1 cellular context compared by ENCODE assay signal in the genomic region with DNA sequence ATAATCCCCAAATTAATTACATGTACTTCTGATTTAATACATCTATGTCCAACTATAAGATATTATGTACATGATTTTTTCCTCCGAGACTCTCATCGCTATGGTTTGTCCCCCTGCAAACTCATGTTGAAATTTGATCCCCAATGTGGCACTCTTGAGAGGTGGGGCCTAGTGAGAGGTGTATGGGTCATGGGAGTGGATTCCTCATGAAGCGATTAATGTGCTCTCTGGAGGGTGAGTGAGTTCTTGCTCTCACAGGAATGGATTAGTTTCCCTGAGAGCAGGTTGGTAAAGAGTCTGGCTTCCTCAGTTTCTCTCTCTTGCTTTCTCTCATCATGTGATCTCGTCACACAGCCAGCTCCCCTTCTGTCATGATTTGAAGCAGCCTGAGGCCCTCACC.
TF ChIP-seq lines count a peak whose summit lies in the region.

No MANE protein-coding gene starts in this region.

TF ChIP-seq in IMR-90, 13 proteins besides CTCF, POLR2A, EP300 and RAD21:
- TF ChIP-seq MAZ (IDR thresholded peaks at IDR 0.05; ENCODE audit: borderline replicate concordance, low read depth, low read length) (no peak), CHD1 (IDR thresholded peaks at IDR 0.05; ENCODE audit: low read depth, low read length) (no peak), RCOR1 (IDR thresholded peaks at IDR 0.05; ENCODE audit: insufficient replicate concordance, low read length) (no peak), USF2 (IDR thresholded peaks at IDR 0.05; ENCODE audit: low read depth, low read length) (no peak), FOS (IDR thresholded peaks at IDR 0.05; ENCODE audit: low read depth, low read length) (no peak), CEBPB (IDR thresholded peaks at IDR 0.05; ENCODE audit: low read depth, low read length) (no peak), SMC3 (IDR thresholded peaks at IDR 0.05; ENCODE audit: low read depth, low read length) (no peak), NFE2L2 (IDR thresholded peaks at IDR 0.05; ENCODE audit: low read depth, low read length) (no peak), RFX5 (IDR thresholded peaks at IDR 0.05; ENCODE audit: low read depth, low read length) (no peak), MXI1 (IDR thresholded peaks at IDR 0.05; ENCODE audit: borderline replicate concordance, low read depth, low read length) (no peak)
